ENCODE assay signal across 8 cellular contexts in genomic region chr22:23786752-23787599, GRCh38. TPM values are rescaled to one million over a fixed set of nuclear protein-coding genes. Genes with fewer than 3 reads are reported as not detected.
DNase-seq lines count a peak whose midpoint lies in the region; ATAC-seq and TF ChIP-seq lines count a peak whose summit lies in the region.

Gene SMARCB1 (plus strand): TSS chr22:23786966. CDS start chr22:23787170, 204 bp downstream.

- no peaks in the 10 kb centered on the region for H3K9me3 ChIP-seq in left lung

- no peaks in the 10 kb centered on the region for H3K9me3 Mint-ChIP-seq in activated CD4-positive, alpha-beta T cell treated with anti-CD3 and anti-CD28 coated beads, Interleukin-2, amount 10 ng/mL, durations not matched to agents 7 days and 5 days

- peaks cover 48% of the 10 kb centered on the region for H3K4me1 Mint-ChIP-seq in activated CD4-positive, alpha-beta T cell treated with anti-CD3 and anti-CD28 coated beads, Interleukin-2, amount 10 ng/mL, durations not matched to agents 7 days and 5 days

- peaks cover 6% of the 10 kb centered on the region for H3K36me3 Mint-ChIP-seq in activated CD4-positive, alpha-beta T cell treated with anti-CD3 and anti-CD28 coated beads, Interleukin-2, amount 10 ng/mL, durations not matched to agents 7 days and 5 days (ENCODE audit: low read depth)

- H3K36me3 ChIP-seq in left lung, result peaks cover 0 to 7% of the 10 kb centered on the region in 2 donors

- CTCF ChIA-PET in activated CD4-positive, alpha-beta T cell treated with anti-CD3 and anti-CD28 coated beads, Interleukin-2, amount 10 ng/mL, durations not matched to agents 7 days and 5 days (lab: Charles Lee), result interaction anchor here (1.4 kb wide), 1 partner anchor 19 kb away, joined by 3 read pairs; the partner anchor contains the start of gene CHCHD10

- intact Hi-C loops in left lung (cut with DNase I), result loop anchor here in 1 of 2 donors (10.0 kb wide), 1 partner anchor 48 kb away; the partner anchor contains the start of gene DERL3

- TF ChIP-seq CTCF in left lung (IDR thresholded peaks at IDR 0.05), result no peak

- H3K27ac Mint-ChIP-seq in activated CD4-positive, alpha-beta T cell treated with anti-CD3 and anti-CD28 coated beads, Interleukin-2, amount 10 ng/mL, durations not matched to agents 7 days and 5 days, result peak within 1 kb of the TSS; percentile 97

- H3K4me3 ChIP-seq in left lung, result peak within 1 kb of the TSS; percentile 84 to 93

- peak; percentile 97 for DNase-seq in AG08396 (ENCODE audit: low spot score)
- DNase-seq in NCI-H524 (lab: John Stamatoyannopoulos, UW), result peak; percentile 77 to 91
- DNase-seq in activated CD4-positive, alpha-beta T cell treated with anti-CD3 and anti-CD28 coated beads, Interleukin-2, amount 10 ng/mL, durations not matched to agents 7 days and 5 days, result peak; percentile 89
- DNase-seq in dedifferentiated amniotic fluid mesenchymal stem cell (ENCODE audit: extremely low spot score), result peak; percentile 85
- DNase-seq in left lung, result peak; percentile 88 to 96
- DNase-seq in stimulated activated CD4-positive, alpha-beta T cell treated with anti-CD3 and anti-CD28 coated beads, Interleukin-2, amount 100 ng/mL, for 24 hours, result peak; percentile 91

- peak within 1 kb of the TSS; percentile 89 for H3K4me3 Mint-ChIP-seq in activated CD4-positive, alpha-beta T cell treated with anti-CD3 and anti-CD28 coated beads, Interleukin-2, amount 10 ng/mL, durations not matched to agents 7 days and 5 days

- no peaks in the 10 kb centered on the region for H3K27me3 Mint-ChIP-seq in activated CD4-positive, alpha-beta T cell treated with anti-CD3 and anti-CD28 coated beads, Interleukin-2, amount 10 ng/mL, durations not matched to agents 7 days and 5 days

- H3K27me3 ChIP-seq in left lung, result no peaks in the 10 kb centered on the region

- in situ Hi-C loops in GM18951 (cut with MboI; ENCODE audit: low sequenced_read_pairs, unreplicated experiment), result no loop called here

- peak; percentile 77 for TF ChIP-seq POLR2A in GM18951 (IDR thresholded peaks at IDR 0.05; ENCODE audit: extremely low read depth, insufficient read depth, insufficient read length)

- POLR2A ChIA-PET in activated CD4-positive, alpha-beta T cell treated with anti-CD3 and anti-CD28 coated beads, Interleukin-2, amount 10 ng/mL, durations not matched to agents 7 days and 5 days (lab: Charles Lee), result no interaction called here

- ATAC-seq in HG03196 (IDR thresholded peaks at IDR 0.05; ENCODE audit: unreplicated experiment), result peak; percentile 64
- peak; percentile 99 for ATAC-seq in left lung

- H3K27ac ChIP-seq in left lung, result peak within 1 kb of the TSS; percentile 99 to 100

- H3K4me1 ChIP-seq in left lung, result peaks cover 8 to 34% of the 10 kb centered on the region in 2 donors

RNA-seq across cellular contexts. Expression of gene SMARCB1, which starts in this region (rescaled TPM):
- total RNA-seq in activated CD4-positive, alpha-beta T cell treated with anti-CD3 and anti-CD28 coated beads, Interleukin-2, amount 10 ng/mL, durations not matched to agents 7 days and 5 days, result 10 to 100 TPM; 91.4 to 92.6 TPM
- total RNA-seq in left lung, result 10 to 100 TPM; 52.4 to 80.5 TPM

Comparison
In these comparisons a context has a peak if more than half of its experiments do, and no peak if none do; other contexts are left out.
1. Peak in every context shown above with its lines: DNase-seq, ATAC-seq, H3K4me3 ChIP-seq and H3K27ac ChIP-seq.